ENCODE assay signal across 25 cellular contexts in the genomic region with DNA sequence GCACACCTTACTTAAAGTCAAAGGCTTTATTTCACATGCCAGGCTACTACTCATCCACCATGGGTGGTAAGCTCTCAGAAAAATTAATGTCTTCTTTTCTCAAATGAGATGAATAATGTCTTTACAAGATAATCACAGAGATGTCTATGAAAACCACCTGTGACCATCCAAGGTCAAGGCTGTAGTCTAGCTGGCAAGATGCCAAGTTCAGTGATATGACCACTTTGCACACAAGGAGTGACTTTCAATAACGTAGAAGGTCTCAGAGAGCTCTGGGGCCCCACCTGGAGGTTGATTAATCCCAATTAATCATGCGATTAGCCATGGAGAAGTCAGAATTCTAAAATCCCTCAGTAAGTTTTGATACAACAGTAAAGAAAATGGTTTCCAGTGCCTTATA. TPM values are rescaled to one million over a fixed set of nuclear protein-coding genes. Genes with fewer than 3 reads are reported as not detected.
"Had no signal": no experiment of that assay in that cellular context is flagged by ENCODE, and none has a peak within 500 bp of the region (broad histone marks: within the 10 kb centered on the region; RNA-seq: fewer than 3 reads in every experiment).

No MANE protein-coding gene starts in this region.

- H3K9me3 ChIP-seq: body of pancreas had no signal

- H3K4me1 ChIP-seq: body of pancreas had no signal

- DNase-seq: activated B cell treated with CpG ODN at 0.5 μM for 24 hours; activated CD4-positive, alpha-beta T cell treated with anti-CD3 and anti-CD28 coated beads for 1 hour; activated CD4-positive, alpha-beta T cell treated with anti-CD3 and anti-CD28 coated beads, Interleukin-2, amount 10 ng/mL, durations not matched to agents 24 days and 14 days; activated CD4-positive, alpha-beta T cell treated with anti-CD3 and anti-CD28 coated beads, Interleukin-2, amount 50 U/mL, for 48 hours; activated CD8-positive, alpha-beta memory T cell treated with anti-CD3 and anti-CD28 coated beads, Interleukin-2, amount 10 ng/mL, durations not matched to agents 7 days and 5 days; activated effector memory CD4-positive, alpha-beta T cell treated with Interleukin-2 at 50 U/mL for 16 hours; activated naive CD4-positive, alpha-beta T cell; activated T-cell treated with anti-CD3 and anti-CD28 coated beads, Interleukin-2, amount 50 U/mL, for 24 hours; aorta; body of pancreas; cortex of kidney; Kasumi-1; KBM-7; NCI-H1092; NCI-H1436; NCI-H187 treated with DMSO at 0.1 percent for 48 hours; NCI-H2081 treated with DMSO at 0.1 percent for 48 hours; NCI-H2171 treated with DMSO at 0.1 percent for 48 hours; NCI-H446; SIG-M5; T-helper 17 cell; T-helper 9 cell had no signal

- H3K27ac ChIP-seq: body of pancreas had no signal

- H3K4me3 ChIP-seq: body of pancreas had no signal

- H3K27me3 ChIP-seq: body of pancreas had no signal

- ATAC-seq: activated CD8-positive, alpha-beta memory T cell treated with anti-CD3 and anti-CD28 coated beads, Interleukin-2, amount 10 ng/mL, durations not matched to agents 7 days and 5 days; body of pancreas; T-helper 17 cell had no signal

RNA-seq across cellular contexts. Expression of a gene that starts 20.5 kb away (rescaled TPM):
- total RNA-seq: activated CD4-positive, alpha-beta T cell treated with anti-CD3 and anti-CD28 coated beads, Interleukin-2, amount 10 ng/mL, durations not matched to agents 24 days and 14 days; activated CD8-positive, alpha-beta memory T cell treated with anti-CD3 and anti-CD28 coated beads, Interleukin-2, amount 10 ng/mL, durations not matched to agents 7 days and 5 days; activated T-helper 1 cell treated with anti-CD3 and anti-CD28 coated beads, Interleukin-12 subunit alpha, Interleukin-12 subunit beta, Interleukin-2, Interleukin-4 antibody, amounts not matched to agents 30 ng/mL and 10 ng/mL and 1 ng/mL, durations not matched to agents 14 hours and 24 hours and 36 hours; OCI-LY7; RPMI7951 had no signal
